ENCODE assay signal across 14 cellular contexts in genomic region chr17:4204190-4204589, GRCh38. TPM values are rescaled to one million over a fixed set of nuclear protein-coding genes. Genes with fewer than 3 reads are reported as not detected.
DNase-seq lines count a peak whose midpoint lies in the region; ATAC-seq and TF ChIP-seq lines count a peak whose summit lies in the region.
"Had no signal": no experiment of that assay in that cellular context is flagged by ENCODE, and none has a peak within 500 bp of the region (broad histone marks: within the 10 kb centered on the region; RNA-seq: fewer than 3 reads in every experiment).

No MANE protein-coding gene starts in this region.

- intact Hi-C loops in activated CD8-positive, alpha-beta T cell treated with anti-CD3 and anti-CD28 coated beads for 36 hours (cut with micrococcal nuclease): no loop called here

- H3K27ac ChIP-seq in muscle layer of duodenum (ENCODE audit: low read length): peak overlapping the region; percentile 70
- peak overlapping the region in 3 of 4 donors; percentile 50 to 60 (median 54) for H3K27ac ChIP-seq in tibial nerve
- H3K27ac ChIP-seq: pancreas had no signal

- peaks cover 34% of the 10 kb centered on the region for H3K36me3 Mint-ChIP-seq in activated CD8-positive, alpha-beta T cell treated with anti-CD3 and anti-CD28 coated beads for 36 hours (ENCODE audit: low read depth)
- peaks cover 56% of the 10 kb centered on the region for H3K36me3 Mint-ChIP-seq in activated CD8-positive, alpha-beta T cell treated with anti-CD3 and anti-CD28 coated beads, Interleukin-2, amount 10 ng/mL, durations not matched to agents 7 days and 5 days (ENCODE audit: low read depth)

- POLR2A ChIA-PET in activated CD8-positive, alpha-beta T cell treated with anti-CD3 and anti-CD28 coated beads for 36 hours (lab: Charles Lee): no interaction called here
- POLR2A ChIA-PET in activated CD8-positive, alpha-beta T cell treated with anti-CD3 and anti-CD28 coated beads, Interleukin-2, amount 10 ng/mL, durations not matched to agents 7 days and 5 days (lab: Charles Lee): no interaction called here

- TF ChIP-seq EP300 in tibial nerve (IDR thresholded peaks at IDR 0.05): no peak

- H3K4me1 ChIP-seq in muscle layer of duodenum (ENCODE audit: control insufficient read depth in 1 of 2, insufficient read depth in 2 of 2, low read length in 2 of 2) (peaks cover 0 to 13% of the 10 kb centered on the region in 2 donors), tibial nerve (peaks cover 0 to 15% (median 2%) of the 10 kb centered on the region in 4 donors)
- H3K4me1 ChIP-seq: pancreas had no signal

- H3K27me3 ChIP-seq in muscle layer of duodenum (ENCODE audit: low read depth, low read length) (no peaks in the 10 kb centered on the region), tibial nerve (no peaks in the 10 kb centered on the region)
- H3K27me3 ChIP-seq: pancreas had no signal

- ATAC-seq in activated CD8-positive, alpha-beta T cell treated with anti-CD3 and anti-CD28 coated beads for 36 hours: no peak
- no peak for ATAC-seq in activated CD8-positive, alpha-beta T cell treated with anti-CD3 and anti-CD28 coated beads, Interleukin-2, amount 10 ng/mL, durations not matched to agents 7 days and 5 days
- no peak for ATAC-seq in GM18873 (IDR thresholded peaks at IDR 0.05; ENCODE audit: low FRiP score, unreplicated experiment)
- ATAC-seq in GM18858 (IDR thresholded peaks at IDR 0.05; ENCODE audit: unreplicated experiment): no peak
- no peak for ATAC-seq in GM18502 (IDR thresholded peaks at IDR 0.05; ENCODE audit: poor library complexity, unreplicated experiment)

- H3K27me3 Mint-ChIP-seq in activated CD8-positive, alpha-beta T cell treated with anti-CD3 and anti-CD28 coated beads for 36 hours: no peaks in the 10 kb centered on the region
- no peaks in the 10 kb centered on the region for H3K27me3 Mint-ChIP-seq in activated CD8-positive, alpha-beta T cell treated with anti-CD3 and anti-CD28 coated beads, Interleukin-2, amount 10 ng/mL, durations not matched to agents 7 days and 5 days (ENCODE audit: low read depth)
- H3K27me3 Mint-ChIP-seq: IgD-negative memory B cell had no signal

- CTCF ChIA-PET in activated CD8-positive, alpha-beta T cell treated with anti-CD3 and anti-CD28 coated beads for 36 hours (lab: Charles Lee): interaction anchor here (0.9 to 3.6 kb wide), 3 partner anchors 12 to 209 kb away, joined by 3 to 18 read pairs (median 3); no protein-coding TSS in a partner anchor
- CTCF ChIA-PET in activated CD8-positive, alpha-beta T cell treated with anti-CD3 and anti-CD28 coated beads, Interleukin-2, amount 10 ng/mL, durations not matched to agents 7 days and 5 days (lab: Charles Lee): interaction anchor here (1.0 kb wide), 1 partner anchor 217 kb away, joined by 3 read pairs; no protein-coding TSS in a partner anchor

- 55 to 63% methylated on average over 6 of the region's 6 CpGs for WGBS in tibial nerve, 2 donors

- peak overlapping the region; percentile 7 for H3K27ac Mint-ChIP-seq in activated CD8-positive, alpha-beta T cell treated with anti-CD3 and anti-CD28 coated beads for 36 hours
- H3K27ac Mint-ChIP-seq in activated CD8-positive, alpha-beta T cell treated with anti-CD3 and anti-CD28 coated beads, Interleukin-2, amount 10 ng/mL, durations not matched to agents 7 days and 5 days: no peak overlapping the region
- H3K27ac Mint-ChIP-seq: IgD-negative memory B cell had no signal

- peak overlapping the region in 1 of 2 donors; percentile 34 for H3K4me3 ChIP-seq in muscle layer of duodenum (ENCODE audit: low read depth in 1 of 2, low read length in 2 of 2)
- no peak overlapping the region for H3K4me3 ChIP-seq in tibial nerve
- H3K4me3 ChIP-seq: pancreas had no signal

- no peak for TF ChIP-seq POLR2A in tibial nerve (IDR thresholded peaks at IDR 0.05)

- peaks cover 15% of the 10 kb centered on the region for H3K4me1 Mint-ChIP-seq in activated CD8-positive, alpha-beta T cell treated with anti-CD3 and anti-CD28 coated beads for 36 hours (ENCODE audit: low read depth)
- peaks cover 19% of the 10 kb centered on the region for H3K4me1 Mint-ChIP-seq in activated CD8-positive, alpha-beta T cell treated with anti-CD3 and anti-CD28 coated beads, Interleukin-2, amount 10 ng/mL, durations not matched to agents 7 days and 5 days (ENCODE audit: low read depth)

- H3K9me3 ChIP-seq in muscle layer of duodenum (ENCODE audit: control insufficient read depth in 1 of 2, low read length in 2 of 2): no peaks in the 10 kb centered on the region
- H3K9me3 ChIP-seq in tibial nerve: no peaks in the 10 kb centered on the region
- H3K9me3 ChIP-seq: pancreas had no signal

- TF ChIP-seq CTCF in activated CD8-positive, alpha-beta T cell treated with anti-CD3 and anti-CD28 coated beads for 36 hours (IDR thresholded peaks at IDR 0.05): no peak
- no peak for TF ChIP-seq CTCF in tibial nerve (IDR thresholded peaks at IDR 0.05)

- DNase-seq in activated CD8-positive, alpha-beta T cell treated with anti-CD3 and anti-CD28 coated beads for 36 hours: no peak
- DNase-seq in activated CD8-positive, alpha-beta T cell treated with anti-CD3 and anti-CD28 coated beads, Interleukin-2, amount 10 ng/mL, durations not matched to agents 7 days and 5 days: no peak
- DNase-seq in astrocyte of the hippocampus (ENCODE audit: low read depth, low spot score) (peak; percentile 39), tibial nerve (ENCODE audit: low spot score in 2 of 2) (no peak)
- DNase-seq: activated effector memory CD4-positive, alpha-beta T cell treated with Interleukin-2 at 50 U/mL for 16 hours; foreskin melanocyte; NCI-H82; pancreas; stimulated activated CD4-positive, alpha-beta T cell treated with anti-CD3 and anti-CD28 coated beads, Interleukin-4, amount 100 ng/mL, for 24 hours had no signal

- peaks cover 27 to 34% of the 10 kb centered on the region in 2 donors for H3K36me3 ChIP-seq in muscle layer of duodenum (ENCODE audit: control insufficient read depth in 1 of 2, insufficient read depth in 2 of 2, low read length in 2 of 2)
- H3K36me3 ChIP-seq in tibial nerve: peaks cover 0 to 40% (median 0%) of the 10 kb centered on the region in 3 donors

- no peak overlapping the region for H3K4me3 Mint-ChIP-seq in activated CD8-positive, alpha-beta T cell treated with anti-CD3 and anti-CD28 coated beads for 36 hours
- H3K4me3 Mint-ChIP-seq in activated CD8-positive, alpha-beta T cell treated with anti-CD3 and anti-CD28 coated beads, Interleukin-2, amount 10 ng/mL, durations not matched to agents 7 days and 5 days: no peak overlapping the region
- H3K4me3 Mint-ChIP-seq: IgD-negative memory B cell had no signal

- no peaks in the 10 kb centered on the region for H3K9me3 Mint-ChIP-seq in activated CD8-positive, alpha-beta T cell treated with anti-CD3 and anti-CD28 coated beads for 36 hours
- no peaks in the 10 kb centered on the region for H3K9me3 Mint-ChIP-seq in activated CD8-positive, alpha-beta T cell treated with anti-CD3 and anti-CD28 coated beads, Interleukin-2, amount 10 ng/mL, durations not matched to agents 7 days and 5 days (ENCODE audit: insufficient read depth)
- H3K9me3 Mint-ChIP-seq: IgD-negative memory B cell had no signal

RNA-seq across cellular contexts. Expression of gene ANKFY1, which starts 59.6 kb away (rescaled TPM):
- 10 to 100 TPM; 46.3 to 46.8 TPM for total RNA-seq in activated CD8-positive, alpha-beta T cell treated with anti-CD3 and anti-CD28 coated beads for 36 hours
- total RNA-seq in activated CD8-positive, alpha-beta T cell treated with anti-CD3 and anti-CD28 coated beads, Interleukin-2, amount 10 ng/mL, durations not matched to agents 7 days and 5 days: 10 to 100 TPM; 78.9 to 81.9 TPM
- 10 to 100 TPM; 43.3 to 49.8 (median 46.7) TPM for total RNA-seq in tibial nerve
